10 cellular contexts compared by ENCODE assay signal in the genomic region with DNA sequence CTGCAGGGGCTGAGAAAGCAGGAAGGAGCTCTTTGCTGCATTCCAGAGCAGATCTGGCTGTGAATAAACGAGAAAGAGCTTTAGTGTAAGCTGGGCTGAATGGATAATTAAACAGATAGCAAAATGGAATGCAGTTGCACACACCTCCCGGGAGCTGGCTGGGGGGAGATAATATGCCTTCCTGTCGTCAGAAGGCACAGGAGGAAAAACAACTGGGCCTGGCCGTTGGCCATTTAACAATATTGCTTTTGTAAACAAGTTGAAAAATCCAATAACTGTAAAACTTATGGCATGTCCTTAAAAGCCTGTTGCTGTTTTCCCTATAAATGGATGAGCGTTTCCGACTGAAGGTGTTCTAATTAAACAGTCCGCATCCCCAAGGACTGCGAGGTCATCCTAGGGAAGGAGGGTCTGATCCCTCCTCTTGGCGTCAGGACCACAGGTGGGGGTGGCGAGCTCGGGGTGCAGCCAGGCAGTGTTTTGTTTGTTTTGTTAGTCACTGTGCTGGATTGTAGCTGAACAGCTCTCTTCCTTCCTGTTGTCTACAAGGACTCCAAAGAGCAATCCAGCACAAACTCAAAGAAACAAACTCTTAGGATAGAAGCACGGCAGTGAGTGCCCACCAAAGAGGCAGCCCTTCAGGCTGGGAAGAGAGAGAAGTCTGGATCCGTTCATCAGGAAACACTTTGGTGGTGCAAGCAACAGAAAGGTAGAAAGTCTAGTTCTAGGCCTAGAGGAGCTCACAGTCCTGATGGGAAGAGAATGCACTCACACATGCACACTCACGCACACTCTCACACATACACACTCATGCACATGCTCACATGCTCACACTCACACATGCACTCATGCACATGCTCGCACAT.
DNase-seq lines count a peak whose midpoint lies in the region; ATAC-seq and TF ChIP-seq lines count a peak whose summit lies in the region.
"Had no signal": no experiment of that assay in that cellular context is flagged by ENCODE, and none has a peak within 500 bp of the region (broad histone marks: within the 10 kb centered on the region; RNA-seq: fewer than 3 reads in every experiment).

No MANE protein-coding gene starts in this region.

- peak overlapping the region; percentile 39 for H3K27ac ChIP-seq in AG04450 (ENCODE audit: low read depth, low read length)
- H3K27ac ChIP-seq in HUES48 (ENCODE audit: low read depth, low read length): peak overlapping the region; percentile 83
- peak overlapping the region; percentile 31 to 38 for H3K27ac ChIP-seq in breast epithelium

- no peak for ATAC-seq in HG03432 (IDR thresholded peaks at IDR 0.05; ENCODE audit: unreplicated experiment)

- H3K4me1 ChIP-seq in HUES48 (ENCODE audit: control insufficient read depth, insufficient read depth, low read length) (peaks cover 21% of the 10 kb centered on the region), breast epithelium (peaks cover 0 to 9% of the 10 kb centered on the region in 2 donors)

- H3K9ac ChIP-seq in HUES48 (ENCODE audit: low read depth, low read length): no peak overlapping the region

- TF ChIP-seq POLR2A in breast epithelium (IDR thresholded peaks at IDR 0.05): no peak

- DNase-seq in AG04450 (ENCODE audit: low read depth, low spot score): no peak
- DNase-seq in breast epithelium (ENCODE audit: low spot score in 2 of 2): peak in 1 of 2 donors; percentile 66
- peak; percentile 56 to 87 for DNase-seq in lung microvascular endothelial cell (ENCODE audit: low read depth in 2 of 2)
- no peak for DNase-seq in effector CD4-positive, alpha-beta T cell
- DNase-seq in activated naive CD4-positive, alpha-beta T cell (lab: John Stamatoyannopoulos, UW): no peak
- DNase-seq in putamen (ENCODE audit: low spot score): no peak
- DNase-seq: activated B cell treated with CpG ODN at 0.5 μM for 24 hours, heart right ventricle had no signal

- H3K9me3 ChIP-seq in AG04450 (ENCODE audit: control insufficient read depth, insufficient read depth, low read length): peaks cover 14% of the 10 kb centered on the region
- H3K9me3 ChIP-seq in HUES48 (ENCODE audit: control insufficient read depth, insufficient read depth, low read length): 0 out of 2 replicates have a peak, but pooled peaks cover 7% of the 10 kb centered on the region
- H3K9me3 ChIP-seq in breast epithelium: no peaks in the 10 kb centered on the region

- H3K4me3 ChIP-seq in AG04450 (ENCODE audit: low read depth, low read length) (no peak overlapping the region), HUES48 (ENCODE audit: low read depth, low read length) (no peak overlapping the region), breast epithelium (peak overlapping the region in 1 of 3 donors; percentile 2)
- H3K4me3 ChIP-seq: heart right ventricle had no signal

- H3K27me3 ChIP-seq in AG04450 (ENCODE audit: control insufficient read depth, insufficient read depth, low read length): no peaks in the 10 kb centered on the region
- H3K27me3 ChIP-seq in HUES48 (ENCODE audit: control insufficient read depth, insufficient read depth, low read length): no peaks in the 10 kb centered on the region
- no peaks in the 10 kb centered on the region for H3K27me3 ChIP-seq in breast epithelium
- H3K27me3 ChIP-seq: heart right ventricle had no signal

- H3K36me3 ChIP-seq in HUES48 (ENCODE audit: control insufficient read depth, insufficient read depth, low read length) (no peaks in the 10 kb centered on the region), breast epithelium (no peaks in the 10 kb centered on the region)
- H3K36me3 ChIP-seq: heart right ventricle had no signal

- TF ChIP-seq CTCF in AG04450 (IDR thresholded peaks at IDR 0.05; ENCODE audit: low read depth, low read length): no peak
- TF ChIP-seq CTCF in breast epithelium (IDR thresholded peaks at IDR 0.05): no peak

- POLR2A ChIA-PET in AG04450 (lab: Yijun Ruan, JAX): interaction anchor here (1.0 to 2.0 kb wide), 3 partner anchors 49 to 173 kb away, joined by 3 to 8 read pairs (median 3); no protein-coding TSS in a partner anchor

- intact Hi-C loops in breast epithelium (cut with DNase I; ENCODE audit: low total_unique reads): no loop called here

- CTCF ChIA-PET in AG04450 (lab: Charles Lee): interaction anchor here (1.0 to 1.1 kb wide), 2 partner anchors 15 to 24 kb away, joined by 3 to 6 read pairs; no protein-coding TSS in a partner anchor

Comparison
In these comparisons a context has a peak if more than half of its experiments do, and no peak if none do; other contexts are left out.
1. DNase-seq: peak in lung microvascular endothelial cell (2 of 2); none in AG04450 (single experiment), effector CD4-positive, alpha-beta T cell (single experiment), activated naive CD4-positive, alpha-beta T cell (0 of 4) and putamen (single experiment).
2. Peak in every context shown above with its lines, with median percentiles within 50 percentile points of each other: H3K27ac ChIP-seq.